Comparison of ENCODE assay signal across 8 cellular contexts in genomic region chr17:59565959-59566324, GRCh38. TPM values are rescaled to one million over a fixed set of nuclear protein-coding genes. Genes with fewer than 3 reads are reported as not detected.
DNase-seq lines count a peak whose midpoint lies in the region; ATAC-seq and TF ChIP-seq lines count a peak whose summit lies in the region.

No MANE protein-coding gene starts in this region.

- POLR2A ChIA-PET in PC-9 (lab: Charles Lee; ENCODE audit: unreplicated experiment), result interaction anchor here (0.6 kb wide), 1 partner anchor 70 kb away, joined by 4 read pairs; no protein-coding TSS in a partner anchor

- peak overlapping the region; percentile 78 for H3K4me2 ChIP-seq in PC-9

- peaks cover 6% of the 10 kb centered on the region; the same call in 1 of the 2 replicates for H3K36me3 ChIP-seq in HUES48 (ENCODE audit: control insufficient read depth, insufficient read depth, low read length)
- peaks cover 4% of the 10 kb centered on the region; the same call in 1 of the 2 replicates for H3K36me3 ChIP-seq in PC-9 (ENCODE audit: low read depth)

- peak overlapping the region; percentile 49; the same call in 1 of the 2 replicates for H3K9ac ChIP-seq in HUES48 (ENCODE audit: low read depth, low read length)

- peaks cover 9% of the 10 kb centered on the region for H4K20me1 ChIP-seq in PC-9 (ENCODE audit: insufficient read depth)

- ATAC-seq in GM19324 (IDR thresholded peaks at IDR 0.05; ENCODE audit: low FRiP score, unreplicated experiment) (peak; percentile 40), naive B cell (ENCODE audit: low read depth in 2 of 2) (peak; percentile 51)

- H3K4me1 ChIP-seq in HUES48 (ENCODE audit: control insufficient read depth, insufficient read depth, low read length) (peaks cover 7% of the 10 kb centered on the region; the same call in 1 of the 2 replicates), PC-9 (replicated peaks; ENCODE audit: insufficient read depth) (peaks cover 9% of the 10 kb centered on the region; the same call in 1 of the 2 replicates)

- CTCF ChIA-PET in PC-9 (lab: Charles Lee), result no interaction called here

- TSS peak; percentile 69 for BruUV-seq in PC-9 (replicated peaks; lab: Mats Ljungman, UMichigan)

- TF ChIP-seq CTCF in PC-9 (conservative IDR thresholded peaks at IDR 0.05), result no peak

- H3K27me3 ChIP-seq in HUES48 (ENCODE audit: control insufficient read depth, insufficient read depth, low read length) (peaks cover 18% of the 10 kb centered on the region), PC-9 (ENCODE audit: insufficient read depth, low read depth) (no peaks in the 10 kb centered on the region)

- H3K79me2 ChIP-seq in PC-9 (ENCODE audit: low read depth), result peaks cover 22% of the 10 kb centered on the region

- peaks cover 8 to 27% (median 24%) of the 10 kb centered on the region in 3 donors for H3K4me1 Mint-ChIP-seq in naive B cell

- H3K9me3 ChIP-seq in HUES48 (ENCODE audit: control insufficient read depth, insufficient read depth, low read length) (peaks cover 9% of the 10 kb centered on the region), PC-9 (ENCODE audit: insufficient read depth, low read depth) (no peaks in the 10 kb centered on the region; the same call in 1 of the 2 replicates)

- 0 out of 2 replicates have a peak, but pooled peaks cover 5% of the 10 kb centered on the region for H3F3A ChIP-seq in PC-9 (ENCODE audit: insufficient read depth, low read depth)

- H3K27ac ChIP-seq in HUES48 (ENCODE audit: low read depth, low read length) (peak overlapping the region; percentile 84), PC-9 (no peak overlapping the region; the same call in 1 of the 2 replicates)

- H2AFZ ChIP-seq in PC-9, result peak overlapping the region; percentile 100

- peak overlapping the region; percentile 99 to 100 (median 100) for H3K27ac Mint-ChIP-seq in naive B cell

- peak overlapping the region; percentile 98 to 100 (median 100) for H3K4me3 Mint-ChIP-seq in naive B cell

- H3K9me3 Mint-ChIP-seq in naive B cell, result peaks cover 0 to 4% (median 0%) of the 10 kb centered on the region in 7 donors

- no peaks in the 10 kb centered on the region for H3K9me2 ChIP-seq in PC-9 (ENCODE audit: insufficient read depth)

- intact Hi-C loops in PC-9 (cut with micrococcal nuclease; ENCODE audit: unreplicated experiment), result no loop called here

- peak; percentile 86 for DNase-seq in AG20443 (ENCODE audit: low spot score)
- peak; percentile 40 to 75 for DNase-seq in PC-9
- peak; percentile 17 for DNase-seq in activated T-helper 1 cell treated with Interleukin-2 at 50 U/mL for 16 hours (ENCODE audit: low read depth)
- DNase-seq in fibroblast of gingiva (ENCODE audit: low read depth), result peak; percentile 66
- DNase-seq in naive B cell, result peak; percentile 49
- peak; percentile 46 for DNase-seq in stimulated activated naive CD4-positive, alpha-beta T cell treated with Interleukin-2 at 50 U/mL for 16 hours (lab: John Stamatoyannopoulos, UW)

- peaks cover 4 to 8% of the 10 kb centered on the region in 2 donors for H3K36me3 Mint-ChIP-seq in naive B cell

- no peaks in the 10 kb centered on the region for H3K27me3 Mint-ChIP-seq in naive B cell

- H3K4me3 ChIP-seq in HUES48 (ENCODE audit: low read depth, low read length), result peak overlapping the region; percentile 91
- H3K4me3 ChIP-seq in PC-9, result peak overlapping the region; percentile 90

RNA-seq across cellular contexts. Expression of gene DHX40, which starts 0.5 kb away (rescaled TPM):
- total RNA-seq in PC-9 (2021), result 32.8 and 38.9 TPM in 2 replicates
- polyA plus RNA-seq in naive B cell (ENCODE audit: low read depth in 6 of 6), result 10 to 100 TPM; 22.6 to 33.6 (median 30.0) TPM

RNA-seq across cellular contexts. Expression of gene CLTC, which starts 53.8 kb away (rescaled TPM):
- 164 and 206 TPM in 2 replicates for total RNA-seq in PC-9 (2021)
- polyA plus RNA-seq in naive B cell (ENCODE audit: low read depth in 6 of 6), result 10 to 100 TPM; 15.5 to 46.8 (median 31.8) TPM

Comparison
In these comparisons a context has a peak if more than half of its experiments do, and no peak if none do; other contexts are left out.
1. DNase-seq: peak in every context shown above with its lines; median percentile 86 in AG20443; 66 in fibroblast of gingiva; 58 in PC-9; 49 in naive B cell; 46 in stimulated activated naive CD4-positive, alpha-beta T cell treated with Interleukin-2 at 50 U/mL for 16 hours; 17 in activated T-helper 1 cell treated with Interleukin-2 at 50 U/mL for 16 hours.